In genomic region chr20:57097245-57097935, GRCh38 we compare ENCODE assay signal across 12 cellular contexts.
"Had no signal": no experiment of that assay in that cellular context is flagged by ENCODE, and none has a peak within 500 bp of the region (broad histone marks: within the 10 kb centered on the region; RNA-seq: fewer than 3 reads in every experiment).

No MANE protein-coding gene starts in this region.

- H3K36me3 ChIP-seq: right lobe of liver had no signal

- H3K27ac Mint-ChIP-seq: activated naive CD4-positive, alpha-beta T cell treated with anti-CD3 and anti-CD28 coated beads for 36 hours; activated naive CD8-positive, alpha-beta T cell treated with anti-CD3 and anti-CD28 coated beads, Interleukin-2, amount 50 U/mL, for 24 hours; immature natural killer cell; naive thymus-derived CD4-positive, alpha-beta T cell; T-helper 2 cell treated with Interferon-gamma antibody and Interleukin-4, amounts not matched to agents 5 μg/mL and 100 μg/mL, for 36 hours had no signal

- ATAC-seq: activated naive CD8-positive, alpha-beta T cell treated with anti-CD3 and anti-CD28 coated beads, Interleukin-2, amount 50 U/mL, for 24 hours; mucosa of descending colon; naive thymus-derived CD4-positive, alpha-beta T cell; right lobe of liver had no signal

- H3K36me3 Mint-ChIP-seq: immature natural killer cell; naive thymus-derived CD4-positive, alpha-beta T cell had no signal

- H3K9me3 Mint-ChIP-seq: activated naive CD4-positive, alpha-beta T cell treated with anti-CD3 and anti-CD28 coated beads for 36 hours; activated naive CD8-positive, alpha-beta T cell treated with anti-CD3 and anti-CD28 coated beads, Interleukin-2, amount 50 U/mL, for 24 hours; naive thymus-derived CD4-positive, alpha-beta T cell; T-helper 2 cell treated with Interferon-gamma antibody and Interleukin-4, amounts not matched to agents 5 μg/mL and 100 μg/mL, for 36 hours had no signal

- H3K4me1 ChIP-seq: right lobe of liver had no signal

- H3K4me3 ChIP-seq: mucosa of descending colon, right lobe of liver had no signal

- DNase-seq: activated CD4-positive, alpha-beta T cell treated with anti-CD3 and anti-CD28 coated beads, Interleukin-2, amount 50 U/mL, for 1 hour; activated naive CD4-positive, alpha-beta T cell treated with anti-CD3 and anti-CD28 coated beads for 36 hours; activated naive CD8-positive, alpha-beta T cell treated with anti-CD3 and anti-CD28 coated beads, Interleukin-2, amount 50 U/mL, for 24 hours; effector CD8-positive, alpha-beta T cell; foreskin melanocyte; immature natural killer cell; mucosa of descending colon; naive thymus-derived CD4-positive, alpha-beta T cell; right lobe of liver; stimulated activated CD4-positive, alpha-beta T cell treated with anti-CD3 and anti-CD28 coated beads, Interleukin-1b, Interleukin-23, amount 100 ng/mL, for 48 hours; SW 1271 had no signal

- H3K27ac ChIP-seq: right lobe of liver had no signal

- H3K4me3 Mint-ChIP-seq: activated naive CD4-positive, alpha-beta T cell treated with anti-CD3 and anti-CD28 coated beads for 36 hours; activated naive CD8-positive, alpha-beta T cell treated with anti-CD3 and anti-CD28 coated beads, Interleukin-2, amount 50 U/mL, for 24 hours; immature natural killer cell; naive thymus-derived CD4-positive, alpha-beta T cell; T-helper 2 cell treated with Interferon-gamma antibody and Interleukin-4, amounts not matched to agents 5 μg/mL and 100 μg/mL, for 36 hours had no signal

- H3K27me3 ChIP-seq: right lobe of liver had no signal

- H3K9me3 ChIP-seq: mucosa of descending colon, right lobe of liver had no signal
